ENCODE assay signal across 21 cellular contexts in the genomic region with DNA sequence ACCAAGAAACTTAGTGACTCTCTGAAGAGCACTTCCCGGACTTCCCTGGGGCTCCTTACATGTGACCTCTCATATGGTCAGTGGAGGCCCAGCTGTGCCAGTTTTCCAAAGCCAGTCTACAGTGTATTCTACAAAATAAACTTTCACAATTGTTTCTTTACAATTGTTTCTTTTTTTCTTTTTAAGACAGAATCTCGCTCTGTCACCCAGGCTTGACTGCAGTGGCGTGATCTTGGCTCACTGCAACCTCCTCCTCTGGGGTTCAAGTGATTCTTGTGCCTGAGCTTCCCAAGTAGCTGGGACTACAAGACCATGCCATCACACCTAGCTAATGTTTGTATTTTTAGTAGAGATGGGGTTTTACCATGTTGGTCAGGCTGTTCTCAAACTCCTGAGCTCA. TPM values are rescaled to one million over a fixed set of nuclear protein-coding genes. Genes with fewer than 3 reads are reported as not detected.
DNase-seq lines count a peak whose midpoint lies in the region; ATAC-seq, FAIRE-seq and TF ChIP-seq lines count a peak whose summit lies in the region.
"Had no signal": no experiment of that assay in that cellular context is flagged by ENCODE, and none has a peak within 500 bp of the region (broad histone marks: within the 10 kb centered on the region; RNA-seq: fewer than 3 reads in every experiment).

No MANE protein-coding gene starts in this region.

- H3K4me2 ChIP-seq in DND-41 (ENCODE audit: insufficient read depth, low read length), result no peak overlapping the region

- H3K36me3 Mint-ChIP-seq in activated CD8-positive, alpha-beta memory T cell treated with anti-CD3 and anti-CD28 coated beads, Interleukin-2, amount 10 ng/mL, durations not matched to agents 7 days and 5 days, result peaks cover 20% of the 10 kb centered on the region
- H3K36me3 Mint-ChIP-seq in immature natural killer cell, result peaks cover 10 to 31% (median 14%) of the 10 kb centered on the region in 3 donors
- peaks cover 49% of the 10 kb centered on the region for H3K36me3 Mint-ChIP-seq in stimulated activated memory B cell treated with anti-CD40 and anti-IgM and Interleukin-4, amounts not matched to agents 10 μg/mL and 1 μg/mL and 100 μg/mL, for 72 hours

- H3K4me3 ChIP-seq in DND-41 (ENCODE audit: low read depth in 1 of 2, low read length in 2 of 2), result no peak overlapping the region

- peaks cover 32% of the 10 kb centered on the region for H3K4me1 Mint-ChIP-seq in activated CD8-positive, alpha-beta memory T cell treated with anti-CD3 and anti-CD28 coated beads, Interleukin-2, amount 10 ng/mL, durations not matched to agents 7 days and 5 days
- H3K4me1 Mint-ChIP-seq in immature natural killer cell, result peaks cover 49 to 65% of the 10 kb centered on the region in 2 donors
- H3K4me1 Mint-ChIP-seq in stimulated activated memory B cell treated with anti-CD40 and anti-IgM and Interleukin-4, amounts not matched to agents 10 μg/mL and 1 μg/mL and 100 μg/mL, for 72 hours, result peaks cover 41% of the 10 kb centered on the region

- TF ChIP-seq CTCF in DND-41 (IDR thresholded peaks at IDR 0.05; ENCODE audit: borderline replicate concordance, extremely low read depth, low read length, poor library complexity, severe bottlenecking), result no peak
- TF ChIP-seq CTCF in D721Med (IDR thresholded peaks at IDR 0.05; ENCODE audit: insufficient read depth, missing control alignments), result no peak

- no peaks in the 10 kb centered on the region for H3K9me3 Mint-ChIP-seq in activated CD8-positive, alpha-beta memory T cell treated with anti-CD3 and anti-CD28 coated beads, Interleukin-2, amount 10 ng/mL, durations not matched to agents 7 days and 5 days (ENCODE audit: low read depth)
- no peaks in the 10 kb centered on the region for H3K9me3 Mint-ChIP-seq in immature natural killer cell
- no peaks in the 10 kb centered on the region for H3K9me3 Mint-ChIP-seq in stimulated activated memory B cell treated with anti-CD40 and anti-IgM and Interleukin-4, amounts not matched to agents 10 μg/mL and 1 μg/mL and 100 μg/mL, for 72 hours
- H3K9me3 Mint-ChIP-seq: H9 had no signal

- DNase-seq in activated CD8-positive, alpha-beta memory T cell treated with anti-CD3 and anti-CD28 coated beads, Interleukin-2, amount 10 ng/mL, durations not matched to agents 7 days and 5 days, result no peak
- no peak for DNase-seq in activated CD8-positive, alpha-beta memory T cell treated with anti-CD3 and anti-CD28 coated beads, Interleukin-2, amount 50 U/mL, for 4 hours
- DNase-seq in DND-41 (no peak), immature natural killer cell (no peak), D721Med (ENCODE audit: insufficient read length, low spot score) (no peak), nucleus accumbens (lab: John Stamatoyannopoulos, UW) (no peak)
- DNase-seq: BE2C, H9, MM.1S, NCI-H1092, NCI-H1436 treated with DMSO at 0.1 percent for 48 hours, NCI-H2081, NCI-H446 treated with DMSO at 0.1 percent for 48 hours, NCI-H69 had no signal

- no peaks in the 10 kb centered on the region for H3K9me3 ChIP-seq in DND-41 (ENCODE audit: insufficient read depth, low read length, severe bottlenecking)
- H3K9me3 ChIP-seq: BE2C had no signal

- H3K4me3 Mint-ChIP-seq in activated CD8-positive, alpha-beta memory T cell treated with anti-CD3 and anti-CD28 coated beads, Interleukin-2, amount 10 ng/mL, durations not matched to agents 7 days and 5 days, result no peak overlapping the region
- H3K4me3 Mint-ChIP-seq in immature natural killer cell, result no peak overlapping the region
- no peak overlapping the region for H3K4me3 Mint-ChIP-seq in stimulated activated memory B cell treated with anti-CD40 and anti-IgM and Interleukin-4, amounts not matched to agents 10 μg/mL and 1 μg/mL and 100 μg/mL, for 72 hours
- H3K4me3 Mint-ChIP-seq: H9 had no signal

- H2AFZ ChIP-seq in DND-41 (ENCODE audit: low read depth, low read length), result no peak overlapping the region

- H4K20me1 ChIP-seq in DND-41 (ENCODE audit: insufficient read depth, low read length), result no peaks in the 10 kb centered on the region

- H3K27me3 Mint-ChIP-seq in activated CD8-positive, alpha-beta memory T cell treated with anti-CD3 and anti-CD28 coated beads, Interleukin-2, amount 10 ng/mL, durations not matched to agents 7 days and 5 days, result no peaks in the 10 kb centered on the region
- H3K27me3 Mint-ChIP-seq in immature natural killer cell (ENCODE audit: low read depth in 3 of 3), result peaks cover 0 to 2% (median 0%) of the 10 kb centered on the region in 3 donors
- no peaks in the 10 kb centered on the region for H3K27me3 Mint-ChIP-seq in stimulated activated memory B cell treated with anti-CD40 and anti-IgM and Interleukin-4, amounts not matched to agents 10 μg/mL and 1 μg/mL and 100 μg/mL, for 72 hours

- H3K27me3 ChIP-seq in DND-41 (ENCODE audit: insufficient read depth, low read length, poor library complexity), result no peaks in the 10 kb centered on the region
- H3K27me3 ChIP-seq: BE2C had no signal

- no peak for ATAC-seq in activated CD8-positive, alpha-beta memory T cell treated with anti-CD3 and anti-CD28 coated beads, Interleukin-2, amount 10 ng/mL, durations not matched to agents 7 days and 5 days
- ATAC-seq in DND-41 (ENCODE audit: insufficient read depth, low read depth) (no peak), GM21447 (IDR thresholded peaks at IDR 0.05; ENCODE audit: unreplicated experiment) (no peak)
- no peak for ATAC-seq in stimulated activated memory B cell treated with anti-CD40 and anti-IgM and Interleukin-4, amounts not matched to agents 10 μg/mL and 1 μg/mL and 100 μg/mL, for 72 hours
- ATAC-seq: Right ventricle myocardium inferior had no signal

- peak overlapping the region; percentile 91 for H3K27ac ChIP-seq in DND-41 (ENCODE audit: low read length)

- no peak for FAIRE-seq in D721Med (lab: Jason Lieb, UNC)
- FAIRE-seq: A204.1, G401.6, RCC 7860 had no signal

- H3K4me1 ChIP-seq in DND-41 (ENCODE audit: insufficient read depth, low read length), result peaks cover 34% of the 10 kb centered on the region

- peaks cover 51% of the 10 kb centered on the region for H3K36me3 ChIP-seq in DND-41 (ENCODE audit: insufficient read depth, low read length)

- CTCF ChIA-PET in activated CD8-positive, alpha-beta memory T cell treated with anti-CD3 and anti-CD28 coated beads, Interleukin-2, amount 10 ng/mL, durations not matched to agents 7 days and 5 days (lab: Charles Lee), result interaction anchor here (1.0 to 1.6 kb wide), 2 partner anchors 11 to 58 kb away, joined by 3 to 8 read pairs; no protein-coding TSS in a partner anchor

- peak overlapping the region; percentile 84 for H3K27ac Mint-ChIP-seq in activated CD8-positive, alpha-beta memory T cell treated with anti-CD3 and anti-CD28 coated beads, Interleukin-2, amount 10 ng/mL, durations not matched to agents 7 days and 5 days
- peak overlapping the region in 5 of 6 donors; percentile 17 to 69 (median 24) for H3K27ac Mint-ChIP-seq in immature natural killer cell
- H3K27ac Mint-ChIP-seq in stimulated activated memory B cell treated with anti-CD40 and anti-IgM and Interleukin-4, amounts not matched to agents 10 μg/mL and 1 μg/mL and 100 μg/mL, for 72 hours, result peak overlapping the region; percentile 86

- peaks cover 2% of the 10 kb centered on the region; the same call in 1 of the 2 replicates for H3K79me2 ChIP-seq in DND-41 (ENCODE audit: insufficient read depth, low read length)

- H3K9ac ChIP-seq in DND-41 (ENCODE audit: low read depth, low read length), result peak overlapping the region; percentile 50; the same call in 1 of the 2 replicates

RNA-seq across cellular contexts. Expression of a gene that starts 25.9 kb away (rescaled TPM):
- not detected for total RNA-seq in activated CD8-positive, alpha-beta memory T cell treated with anti-CD3 and anti-CD28 coated beads, Interleukin-2, amount 10 ng/mL, durations not matched to agents 7 days and 5 days
- polyA plus RNA-seq in immature natural killer cell, result under 1 TPM in 1 of 3 donors, not detected in 2; 0.12 TPM
- total RNA-seq: H9, LHCN-M2, Right ventricle myocardium inferior had no signal

RNA-seq across cellular contexts. Expression of a gene that starts 42.7 kb away (rescaled TPM):
- total RNA-seq in activated CD8-positive, alpha-beta memory T cell treated with anti-CD3 and anti-CD28 coated beads, Interleukin-2, amount 10 ng/mL, durations not matched to agents 7 days and 5 days, result 1 to 10 TPM; 6.6 to 8.4 TPM
- polyA plus RNA-seq in immature natural killer cell, result 10 to 100 TPM; 36.9 to 64.3 (median 51.8) TPM

RNA-seq across cellular contexts. Expression of a gene that starts 57.9 kb away (rescaled TPM):
- under 1 TPM in 1 of 2 experiments, not detected in 1; 0.41 TPM for total RNA-seq in activated CD8-positive, alpha-beta memory T cell treated with anti-CD3 and anti-CD28 coated beads, Interleukin-2, amount 10 ng/mL, durations not matched to agents 7 days and 5 days
- polyA plus RNA-seq in immature natural killer cell, result under 1 TPM in 1 of 3 donors, not detected in 2; 0.30 TPM

Comparison
In these comparisons a context has a peak if more than half of its experiments do, and no peak if none do; other contexts are left out.
1. H3K27ac Mint-ChIP-seq: peak in every context shown above with its lines; median percentile 86 in stimulated activated memory B cell treated with anti-CD40 and anti-IgM and Interleukin-4, amounts not matched to agents 10 μg/mL and 1 μg/mL and 100 μg/mL, for 72 hours; 84 in activated CD8-positive, alpha-beta memory T cell treated with anti-CD3 and anti-CD28 coated beads, Interleukin-2, amount 10 ng/mL, durations not matched to agents 7 days and 5 days; 24 in immature natural killer cell.